ENCODE assay signal across 13 cellular contexts in genomic region chr15:67745059-67745993, GRCh38.
DNase-seq lines count a peak whose midpoint lies in the region; ATAC-seq and TF ChIP-seq lines count a peak whose summit lies in the region.
"Had no signal": no experiment of that assay in that cellular context is flagged by ENCODE, and none has a peak within 500 bp of the region (broad histone marks: within the 10 kb centered on the region; RNA-seq: fewer than 3 reads in every experiment).

No MANE protein-coding gene starts in this region.

- H3K36me3 ChIP-seq in GM23248 (ENCODE audit: low read depth), result no peaks in the 10 kb centered on the region
- H3K36me3 ChIP-seq: vagina had no signal

- TF ChIP-seq CTCF in AG09309 (IDR thresholded peaks at IDR 0.05; ENCODE audit: control insufficient read depth, insufficient read depth, low read depth, low read length, missing control alignments), result no peak
- no peak for TF ChIP-seq CTCF in foreskin fibroblast (IDR thresholded peaks at IDR 0.05; ENCODE audit: low read depth, low read length)
- no peak for TF ChIP-seq CTCF in progenitor cell of endocrine pancreas (IDR thresholded peaks at IDR 0.05; ENCODE audit: unreplicated experiment)

- 76 to 78% methylated on average over 4 of the region's 4 CpGs for WGBS in GM23248 (ENCODE audit: low coverage in 1 of 2, low lambda C conversion rate in 2 of 2, missing lambda C conversion rate in 2 of 2), 2 experiments

- no peaks in the 10 kb centered on the region for H4K20me1 ChIP-seq in GM23248 (ENCODE audit: insufficient read depth)

- DNase-seq in AG09309 (ENCODE audit: low read depth) (peak; percentile 18), GM23248 (peak; percentile 73), foreskin fibroblast (peak; percentile 12 to 58), progenitor cell of endocrine pancreas (ENCODE audit: low spot score, unreplicated experiment) (no peak), DMS153 (lab: John Stamatoyannopoulos, UW) (no peak)
- no peak for DNase-seq in activated CD8-positive, alpha-beta T cell treated with anti-CD3 and anti-CD28 coated beads, Interleukin-2, amount 10 ng/mL, durations not matched to agents 7 days and 5 days
- DNase-seq: COR-L47, Karpas-422, NCI-H510A treated with DMSO at 0.1 percent for 48 hours, retina had no signal

- H3K9me3 ChIP-seq in GM23248 (ENCODE audit: low read depth), result no peaks in the 10 kb centered on the region
- H3K9me3 ChIP-seq: vagina had no signal

- H3K4me3 Mint-ChIP-seq in activated CD8-positive, alpha-beta T cell treated with anti-CD3 and anti-CD28 coated beads, Interleukin-2, amount 10 ng/mL, durations not matched to agents 7 days and 5 days, result peak overlapping the region; percentile 64
- H3K4me3 Mint-ChIP-seq in progenitor cell of endocrine pancreas (ENCODE audit: low read depth), result no peak overlapping the region

- no peak for ATAC-seq in activated CD8-positive, alpha-beta T cell treated with anti-CD3 and anti-CD28 coated beads, Interleukin-2, amount 10 ng/mL, durations not matched to agents 7 days and 5 days
- ATAC-seq in HG03439 (IDR thresholded peaks at IDR 0.05; ENCODE audit: unreplicated experiment) (no peak), HG03196 (IDR thresholded peaks at IDR 0.05; ENCODE audit: unreplicated experiment) (no peak)

- no peaks in the 10 kb centered on the region for H3K9me3 Mint-ChIP-seq in activated CD8-positive, alpha-beta T cell treated with anti-CD3 and anti-CD28 coated beads, Interleukin-2, amount 10 ng/mL, durations not matched to agents 7 days and 5 days (ENCODE audit: insufficient read depth)
- H3K9me3 Mint-ChIP-seq in progenitor cell of endocrine pancreas (ENCODE audit: low read depth), result no peaks in the 10 kb centered on the region

- H3K4me3 ChIP-seq in AG09309 (ENCODE audit: control insufficient read depth, low read depth, low read length) (no peak overlapping the region), GM23248 (no peak overlapping the region), foreskin fibroblast (ENCODE audit: low read depth in 1 of 2, low read length in 2 of 2) (no peak overlapping the region)
- H3K4me3 ChIP-seq: vagina had no signal

- CTCF ChIA-PET in activated CD8-positive, alpha-beta T cell treated with anti-CD3 and anti-CD28 coated beads, Interleukin-2, amount 10 ng/mL, durations not matched to agents 7 days and 5 days (lab: Charles Lee), result interaction anchor here (0.9 to 2.4 kb wide), 5 partner anchors 10 to 196 kb away, joined by 3 to 6 read pairs (median 3); no protein-coding TSS in a partner anchor

- POLR2A ChIA-PET in activated CD8-positive, alpha-beta T cell treated with anti-CD3 and anti-CD28 coated beads, Interleukin-2, amount 10 ng/mL, durations not matched to agents 7 days and 5 days (lab: Charles Lee), result interaction anchor here (1.0 kb wide), 1 partner anchor 10 kb away, joined by 3 read pairs; no protein-coding TSS in a partner anchor

- no peaks in the 10 kb centered on the region for H3K27me3 ChIP-seq in GM23248 (replicated peaks; ENCODE audit: insufficient read depth)
- H3K27me3 ChIP-seq: vagina had no signal

- peak overlapping the region; percentile 75 for H3K27ac ChIP-seq in GM23248
- H3K27ac ChIP-seq: vagina had no signal

- no peak overlapping the region for H2AFZ ChIP-seq in GM23248

- H3K36me3 Mint-ChIP-seq in activated CD8-positive, alpha-beta T cell treated with anti-CD3 and anti-CD28 coated beads, Interleukin-2, amount 10 ng/mL, durations not matched to agents 7 days and 5 days (ENCODE audit: low read depth), result peaks cover 6% of the 10 kb centered on the region
- peaks cover 2% of the 10 kb centered on the region for H3K36me3 Mint-ChIP-seq in progenitor cell of endocrine pancreas (ENCODE audit: insufficient read depth)

- no peaks in the 10 kb centered on the region for H3K27me3 Mint-ChIP-seq in activated CD8-positive, alpha-beta T cell treated with anti-CD3 and anti-CD28 coated beads, Interleukin-2, amount 10 ng/mL, durations not matched to agents 7 days and 5 days (ENCODE audit: low read depth)
- H3K27me3 Mint-ChIP-seq in progenitor cell of endocrine pancreas, result no peaks in the 10 kb centered on the region

- peak overlapping the region; percentile 66 for H3K4me2 ChIP-seq in GM23248 (ENCODE audit: unreplicated experiment)

- in situ Hi-C loops in GM23248 (cut with MboI), result no loop called here

- H3K27ac Mint-ChIP-seq in activated CD8-positive, alpha-beta T cell treated with anti-CD3 and anti-CD28 coated beads, Interleukin-2, amount 10 ng/mL, durations not matched to agents 7 days and 5 days, result peak overlapping the region; percentile 54
- H3K27ac Mint-ChIP-seq in progenitor cell of endocrine pancreas, result no peak overlapping the region

- H3K4me1 Mint-ChIP-seq in activated CD8-positive, alpha-beta T cell treated with anti-CD3 and anti-CD28 coated beads, Interleukin-2, amount 10 ng/mL, durations not matched to agents 7 days and 5 days (ENCODE audit: low read depth), result peaks cover 52% of the 10 kb centered on the region
- peaks cover 19% of the 10 kb centered on the region for H3K4me1 Mint-ChIP-seq in progenitor cell of endocrine pancreas (ENCODE audit: low read depth)

- H3K9me2 ChIP-seq in GM23248 (ENCODE audit: insufficient read depth), result no peaks in the 10 kb centered on the region

- H3F3A ChIP-seq in GM23248 (ENCODE audit: insufficient read depth), result peaks cover 28% of the 10 kb centered on the region

- peaks cover 19% of the 10 kb centered on the region for H3K4me1 ChIP-seq in GM23248 (ENCODE audit: insufficient read depth)

- peak overlapping the region; percentile 44 for H3K9ac ChIP-seq in GM23248

- H3K79me2 ChIP-seq in GM23248 (ENCODE audit: insufficient read depth), result no peaks in the 10 kb centered on the region

Comparison
In these comparisons a context has a peak if more than half of its experiments do, and no peak if none do; other contexts are left out.
1. DNase-seq: peak in AG09309 (single experiment), GM23248 (single experiment) and foreskin fibroblast (2 of 2); none in activated CD8-positive, alpha-beta T cell treated with anti-CD3 and anti-CD28 coated beads, Interleukin-2, amount 10 ng/mL, durations not matched to agents 7 days and 5 days (single experiment), progenitor cell of endocrine pancreas (single experiment) and DMS153 (single experiment).